2 cellular contexts compared by ENCODE assay signal in genomic region chr1:92774407-92774806, GRCh38.
TF ChIP-seq lines count a peak whose summit lies in the region.

No MANE protein-coding gene starts in this region.

TF ChIP-seq in GM23338, 12 proteins besides CTCF, POLR2A, EP300 and RAD21 (continued from another document):
- TF ChIP-seq, protein P1, sequence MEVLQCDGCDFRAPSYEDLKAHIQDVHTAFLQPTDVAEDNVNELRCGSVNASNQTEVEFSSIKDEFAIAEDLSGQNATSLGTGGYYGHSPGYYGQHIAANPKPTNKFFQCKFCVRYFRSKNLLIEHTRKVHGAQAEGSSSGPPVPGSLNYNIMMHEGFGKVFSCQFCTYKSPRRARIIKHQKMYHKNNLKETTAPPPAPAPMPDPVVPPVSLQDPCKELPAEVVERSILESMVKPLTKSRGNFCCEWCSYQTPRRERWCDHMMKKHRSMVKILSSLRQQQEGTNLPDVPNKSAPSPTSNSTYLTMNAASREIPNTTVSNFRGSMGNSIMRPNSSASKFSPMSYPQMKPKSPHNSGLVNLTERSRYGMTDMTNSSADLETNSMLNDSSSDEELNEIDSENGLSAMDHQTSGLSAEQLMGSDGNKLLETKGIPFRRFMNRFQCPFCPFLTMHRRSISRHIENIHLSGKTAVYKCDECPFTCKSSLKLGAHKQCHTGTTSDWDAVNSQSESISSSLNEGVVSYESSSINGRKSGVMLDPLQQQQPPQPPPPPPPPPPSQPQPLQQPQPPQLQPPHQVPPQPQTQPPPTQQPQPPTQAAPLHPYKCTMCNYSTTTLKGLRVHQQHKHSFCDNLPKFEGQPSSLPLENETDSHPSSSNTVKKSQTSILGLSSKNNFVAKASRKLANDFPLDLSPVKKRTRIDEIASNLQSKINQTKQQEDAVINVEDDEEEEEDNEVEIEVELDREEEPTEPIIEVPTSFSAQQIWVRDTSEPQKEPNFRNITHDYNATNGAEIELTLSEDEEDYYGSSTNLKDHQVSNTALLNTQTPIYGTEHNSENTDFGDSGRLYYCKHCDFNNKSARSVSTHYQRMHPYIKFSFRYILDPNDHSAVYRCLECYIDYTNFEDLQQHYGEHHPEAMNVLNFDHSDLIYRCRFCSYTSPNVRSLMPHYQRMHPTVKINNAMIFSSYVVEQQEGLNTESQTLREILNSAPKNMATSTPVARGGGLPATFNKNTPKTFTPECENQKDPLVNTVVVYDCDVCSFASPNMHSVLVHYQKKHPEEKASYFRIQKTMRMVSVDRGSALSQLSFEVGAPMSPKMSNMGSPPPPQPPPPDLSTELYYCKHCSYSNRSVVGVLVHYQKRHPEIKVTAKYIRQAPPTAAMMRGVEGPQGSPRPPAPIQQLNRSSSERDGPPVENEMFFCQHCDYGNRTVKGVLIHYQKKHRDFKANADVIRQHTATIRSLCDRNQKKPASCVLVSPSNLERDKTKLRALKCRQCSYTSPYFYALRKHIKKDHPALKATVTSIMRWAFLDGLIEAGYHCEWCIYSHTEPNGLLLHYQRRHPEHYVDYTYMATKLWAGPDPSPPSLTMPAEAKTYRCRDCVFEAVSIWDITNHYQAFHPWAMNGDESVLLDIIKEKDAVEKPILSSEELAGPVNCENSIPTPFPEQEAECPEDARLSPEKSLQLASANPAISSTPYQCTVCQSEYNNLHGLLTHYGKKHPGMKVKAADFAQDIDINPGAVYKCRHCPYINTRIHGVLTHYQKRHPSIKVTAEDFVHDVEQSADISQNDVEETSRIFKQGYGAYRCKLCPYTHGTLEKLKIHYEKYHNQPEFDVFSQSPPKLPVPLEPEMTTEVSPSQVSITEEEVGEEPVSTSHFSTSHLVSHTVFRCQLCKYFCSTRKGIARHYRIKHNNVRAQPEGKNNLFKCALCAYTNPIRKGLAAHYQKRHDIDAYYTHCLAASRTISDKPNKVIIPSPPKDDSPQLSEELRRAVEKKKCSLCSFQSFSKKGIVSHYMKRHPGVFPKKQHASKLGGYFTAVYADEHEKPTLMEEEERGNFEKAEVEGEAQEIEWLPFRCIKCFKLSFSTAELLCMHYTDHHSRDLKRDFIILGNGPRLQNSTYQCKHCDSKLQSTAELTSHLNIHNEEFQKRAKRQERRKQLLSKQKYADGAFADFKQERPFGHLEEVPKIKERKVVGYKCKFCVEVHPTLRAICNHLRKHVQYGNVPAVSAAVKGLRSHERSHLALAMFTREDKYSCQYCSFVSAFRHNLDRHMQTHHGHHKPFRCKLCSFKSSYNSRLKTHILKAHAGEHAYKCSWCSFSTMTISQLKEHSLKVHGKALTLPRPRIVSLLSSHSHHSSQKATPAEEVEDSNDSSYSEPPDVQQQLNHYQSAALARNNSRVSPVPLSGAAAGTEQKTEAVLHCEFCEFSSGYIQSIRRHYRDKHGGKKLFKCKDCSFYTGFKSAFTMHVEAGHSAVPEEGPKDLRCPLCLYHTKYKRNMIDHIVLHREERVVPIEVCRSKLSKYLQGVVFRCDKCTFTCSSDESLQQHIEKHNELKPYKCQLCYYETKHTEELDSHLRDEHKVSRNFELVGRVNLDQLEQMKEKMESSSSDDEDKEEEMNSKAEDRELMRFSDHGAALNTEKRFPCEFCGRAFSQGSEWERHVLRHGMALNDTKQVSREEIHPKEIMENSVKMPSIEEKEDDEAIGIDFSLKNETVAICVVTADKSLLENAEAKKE (CRISPR knock-in tag; IDR thresholded peaks at IDR 0.05): no peak
- no peak for TF ChIP-seq STAT1 (IDR thresholded peaks at IDR 0.05; ENCODE audit: unreplicated experiment)
- no peak for TF ChIP-seq ZNF331 (CRISPR knock-in tag; IDR thresholded peaks at IDR 0.05; ENCODE audit: low read depth)
- no peak for TF ChIP-seq NANOG (IDR thresholded peaks at IDR 0.05; ENCODE audit: borderline replicate concordance)
- no peak for TF ChIP-seq CREB1 (CRISPR knock-in tag; IDR thresholded peaks at IDR 0.05; ENCODE audit: low read depth)
- no peak for TF ChIP-seq ETS1 (IDR thresholded peaks at IDR 0.05)
- TF ChIP-seq, protein P2, sequence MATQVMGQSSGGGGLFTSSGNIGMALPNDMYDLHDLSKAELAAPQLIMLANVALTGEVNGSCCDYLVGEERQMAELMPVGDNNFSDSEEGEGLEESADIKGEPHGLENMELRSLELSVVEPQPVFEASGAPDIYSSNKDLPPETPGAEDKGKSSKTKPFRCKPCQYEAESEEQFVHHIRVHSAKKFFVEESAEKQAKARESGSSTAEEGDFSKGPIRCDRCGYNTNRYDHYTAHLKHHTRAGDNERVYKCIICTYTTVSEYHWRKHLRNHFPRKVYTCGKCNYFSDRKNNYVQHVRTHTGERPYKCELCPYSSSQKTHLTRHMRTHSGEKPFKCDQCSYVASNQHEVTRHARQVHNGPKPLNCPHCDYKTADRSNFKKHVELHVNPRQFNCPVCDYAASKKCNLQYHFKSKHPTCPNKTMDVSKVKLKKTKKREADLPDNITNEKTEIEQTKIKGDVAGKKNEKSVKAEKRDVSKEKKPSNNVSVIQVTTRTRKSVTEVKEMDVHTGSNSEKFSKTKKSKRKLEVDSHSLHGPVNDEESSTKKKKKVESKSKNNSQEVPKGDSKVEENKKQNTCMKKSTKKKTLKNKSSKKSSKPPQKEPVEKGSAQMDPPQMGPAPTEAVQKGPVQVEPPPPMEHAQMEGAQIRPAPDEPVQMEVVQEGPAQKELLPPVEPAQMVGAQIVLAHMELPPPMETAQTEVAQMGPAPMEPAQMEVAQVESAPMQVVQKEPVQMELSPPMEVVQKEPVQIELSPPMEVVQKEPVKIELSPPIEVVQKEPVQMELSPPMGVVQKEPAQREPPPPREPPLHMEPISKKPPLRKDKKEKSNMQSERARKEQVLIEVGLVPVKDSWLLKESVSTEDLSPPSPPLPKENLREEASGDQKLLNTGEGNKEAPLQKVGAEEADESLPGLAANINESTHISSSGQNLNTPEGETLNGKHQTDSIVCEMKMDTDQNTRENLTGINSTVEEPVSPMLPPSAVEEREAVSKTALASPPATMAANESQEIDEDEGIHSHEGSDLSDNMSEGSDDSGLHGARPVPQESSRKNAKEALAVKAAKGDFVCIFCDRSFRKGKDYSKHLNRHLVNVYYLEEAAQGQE (IDR thresholded peaks at IDR 0.05; ENCODE audit: unreplicated experiment): no peak
- TF ChIP-seq EZH2 (IDR thresholded peaks at IDR 0.05; ENCODE audit: low read depth, unreplicated experiment): no peak
- TF ChIP-seq JUNB (IDR thresholded peaks at IDR 0.05; ENCODE audit: unreplicated experiment): no peak

TF ChIP-seq in K562, 482 proteins besides CTCF, POLR2A, EP300 and RAD21 (continued from another document):
- TF ChIP-seq PATZ1 (CRISPR knock-in tag; IDR thresholded peaks at IDR 0.05; ENCODE audit: borderline replicate concordance) (no peak), CBX5 (IDR thresholded peaks at IDR 0.05; ENCODE audit: borderline replicate concordance, low read depth) (no peak), ELF1 (tag; IDR thresholded peaks at IDR 0.05) (no peak)
TF ChIP-seq in K562: peak in this region for 0.
